In the genomic region with DNA sequence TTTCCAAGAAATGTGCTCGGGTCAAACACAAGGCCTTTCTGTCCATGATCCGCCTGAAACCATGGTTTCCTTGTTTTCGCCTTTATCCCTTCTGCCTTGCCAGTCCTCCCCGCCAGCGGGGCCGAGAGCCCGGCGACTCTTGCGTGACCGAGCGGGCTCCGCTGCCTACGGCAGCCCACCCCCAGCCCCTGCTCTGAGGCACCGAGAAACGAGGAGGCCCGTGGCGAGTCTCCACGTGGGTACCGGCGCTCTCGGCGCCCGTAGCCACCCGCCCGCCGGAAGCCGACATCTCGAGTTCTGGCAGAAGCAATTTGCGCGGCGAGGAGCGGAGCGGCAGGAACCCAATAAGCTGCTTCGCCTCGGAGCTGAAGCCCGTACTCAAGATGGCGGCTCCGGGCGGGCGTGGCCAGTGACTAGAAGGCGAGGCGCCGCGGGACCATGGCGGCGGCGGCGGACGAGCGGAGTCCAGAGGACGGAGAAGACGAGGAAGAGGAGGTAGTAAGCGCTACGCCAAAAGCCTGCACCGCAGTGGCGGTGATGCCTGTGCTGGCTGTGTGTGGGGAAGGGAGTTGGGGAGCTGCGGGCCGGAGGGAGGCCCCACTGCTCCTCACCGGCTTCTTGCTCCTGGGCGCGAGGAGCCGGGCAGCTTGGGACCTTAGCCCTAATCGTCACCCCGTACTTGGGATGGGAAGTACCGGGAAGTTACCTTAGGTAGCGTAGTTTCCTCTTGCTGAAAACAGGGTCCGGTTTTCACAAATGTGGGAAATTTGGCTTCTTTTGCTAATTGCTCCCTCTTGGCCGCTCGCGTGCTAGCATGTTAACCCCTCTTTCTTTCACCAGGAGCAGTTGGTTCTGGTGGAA, we compare ENCODE assay signal across 1 cellular context.
TF ChIP-seq lines count a peak whose summit lies in the region.

A gene with protein sequence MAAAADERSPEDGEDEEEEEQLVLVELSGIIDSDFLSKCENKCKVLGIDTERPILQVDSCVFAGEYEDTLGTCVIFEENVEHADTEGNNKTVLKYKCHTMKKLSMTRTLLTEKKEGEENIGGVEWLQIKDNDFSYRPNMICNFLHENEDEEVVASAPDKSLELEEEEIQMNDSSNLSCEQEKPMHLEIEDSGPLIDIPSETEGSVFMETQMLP (plus strand): TSS at position 375 of the 861 bp plus-strand sequence. CDS start 64 bp downstream, at position 439.

TF ChIP-seq in HepG2, 621 proteins besides CTCF, POLR2A, EP300 and RAD21 (continued from another document and continues in another):
- TF ChIP-seq, protein P1, sequence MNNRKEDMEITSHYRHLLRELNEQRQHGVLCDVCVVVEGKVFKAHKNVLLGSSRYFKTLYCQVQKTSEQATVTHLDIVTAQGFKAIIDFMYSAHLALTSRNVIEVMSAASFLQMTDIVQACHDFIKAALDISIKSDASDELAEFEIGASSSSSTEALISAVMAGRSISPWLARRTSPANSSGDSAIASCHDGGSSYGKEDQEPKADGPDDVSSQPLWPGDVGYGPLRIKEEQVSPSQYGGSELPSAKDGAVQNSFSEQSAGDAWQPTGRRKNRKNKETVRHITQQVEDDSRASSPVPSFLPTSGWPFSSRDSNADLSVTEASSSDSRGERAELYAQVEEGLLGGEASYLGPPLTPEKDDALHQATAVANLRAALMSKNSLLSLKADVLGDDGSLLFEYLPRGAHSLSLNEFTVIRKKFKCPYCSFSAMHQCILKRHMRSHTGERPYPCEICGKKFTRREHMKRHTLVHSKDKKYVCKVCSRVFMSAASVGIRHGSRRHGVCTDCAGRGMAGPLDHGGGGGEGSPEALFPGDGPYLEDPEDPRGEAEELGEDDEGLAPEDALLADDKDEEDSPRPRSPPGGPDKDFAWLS (CRISPR knock-in tag; IDR thresholded peaks at IDR 0.05; ENCODE audit: borderline replicate concordance) = no peak
- TF ChIP-seq ZSCAN12 (CRISPR knock-in tag; IDR thresholded peaks at IDR 0.05) = no peak
- TF ChIP-seq TCF12 (IDR thresholded peaks at IDR 0.05) = no peak
- 0 out of 2 replicates have a peak, but pooled peaks have one; percentile 49 for TF ChIP-seq TCF12 (CRISPR knock-in tag; IDR thresholded peaks at IDR 0.05)
- TF ChIP-seq IKZF4 (CRISPR knock-in tag; IDR thresholded peaks at IDR 0.05; ENCODE audit: borderline replicate concordance, low read depth, not compliant biosample characterization) = peak; percentile 46
- peak; percentile 69; the same call in 1 of the 2 replicates for TF ChIP-seq ZNF232 (CRISPR knock-in tag; IDR thresholded peaks at IDR 0.05; ENCODE audit: borderline replicate concordance)
- no peak for TF ChIP-seq SP2 (CRISPR knock-in tag; IDR thresholded peaks at IDR 0.05)
- TF ChIP-seq, protein P2, sequence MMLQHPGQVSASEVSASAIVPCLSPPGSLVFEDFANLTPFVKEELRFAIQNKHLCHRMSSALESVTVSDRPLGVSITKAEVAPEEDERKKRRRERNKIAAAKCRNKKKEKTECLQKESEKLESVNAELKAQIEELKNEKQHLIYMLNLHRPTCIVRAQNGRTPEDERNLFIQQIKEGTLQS (CRISPR knock-in tag; IDR thresholded peaks at IDR 0.05) = 0 out of 2 replicates have a peak, but pooled peaks have one; percentile 35
- peak; percentile 87 for TF ChIP-seq ZNF329 (CRISPR knock-in tag; IDR thresholded peaks at IDR 0.05; ENCODE audit: low read depth)
- TF ChIP-seq ZNF660 (CRISPR knock-in tag; IDR thresholded peaks at IDR 0.05; ENCODE audit: borderline replicate concordance, low read depth) = no peak
- TF ChIP-seq MED1 (CRISPR knock-in tag; IDR thresholded peaks at IDR 0.05) = peak; percentile 85
- peak; percentile 99 for TF ChIP-seq ARID2 (CRISPR knock-in tag; IDR thresholded peaks at IDR 0.05; ENCODE audit: borderline replicate concordance)
- no peak for TF ChIP-seq TBL1XR1 (IDR thresholded peaks at IDR 0.05; ENCODE audit: borderline replicate concordance, low read length, partially characterized antibody)
- peak; percentile 20; the same call in 1 of the 2 replicates for TF ChIP-seq ZNF777 (CRISPR knock-in tag; IDR thresholded peaks at IDR 0.05)
- TF ChIP-seq DNMT1 (CRISPR knock-in tag; IDR thresholded peaks at IDR 0.05) = 0 out of 2 replicates have a peak, but pooled peaks have one; percentile 43
- no peak for TF ChIP-seq ZNF17 (CRISPR knock-in tag; IDR thresholded peaks at IDR 0.05)
- TF ChIP-seq, protein P3, sequence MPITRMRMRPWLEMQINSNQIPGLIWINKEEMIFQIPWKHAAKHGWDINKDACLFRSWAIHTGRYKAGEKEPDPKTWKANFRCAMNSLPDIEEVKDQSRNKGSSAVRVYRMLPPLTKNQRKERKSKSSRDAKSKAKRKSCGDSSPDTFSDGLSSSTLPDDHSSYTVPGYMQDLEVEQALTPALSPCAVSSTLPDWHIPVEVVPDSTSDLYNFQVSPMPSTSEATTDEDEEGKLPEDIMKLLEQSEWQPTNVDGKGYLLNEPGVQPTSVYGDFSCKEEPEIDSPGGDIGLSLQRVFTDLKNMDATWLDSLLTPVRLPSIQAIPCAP (CRISPR knock-in tag; IDR thresholded peaks at IDR 0.05; ENCODE audit: low read depth) = no peak
- TF ChIP-seq, protein P4, sequence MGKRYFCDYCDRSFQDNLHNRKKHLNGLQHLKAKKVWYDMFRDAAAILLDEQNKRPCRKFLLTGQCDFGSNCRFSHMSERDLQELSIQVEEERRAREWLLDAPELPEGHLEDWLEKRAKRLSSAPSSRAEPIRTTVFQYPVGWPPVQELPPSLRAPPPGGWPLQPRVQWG (CRISPR knock-in tag; IDR thresholded peaks at IDR 0.05; ENCODE audit: borderline replicate concordance, low read depth) = no peak
- no peak for TF ChIP-seq RFX5 (IDR thresholded peaks at IDR 0.05; ENCODE audit: low read depth, low read length)
- TF ChIP-seq, protein P5, sequence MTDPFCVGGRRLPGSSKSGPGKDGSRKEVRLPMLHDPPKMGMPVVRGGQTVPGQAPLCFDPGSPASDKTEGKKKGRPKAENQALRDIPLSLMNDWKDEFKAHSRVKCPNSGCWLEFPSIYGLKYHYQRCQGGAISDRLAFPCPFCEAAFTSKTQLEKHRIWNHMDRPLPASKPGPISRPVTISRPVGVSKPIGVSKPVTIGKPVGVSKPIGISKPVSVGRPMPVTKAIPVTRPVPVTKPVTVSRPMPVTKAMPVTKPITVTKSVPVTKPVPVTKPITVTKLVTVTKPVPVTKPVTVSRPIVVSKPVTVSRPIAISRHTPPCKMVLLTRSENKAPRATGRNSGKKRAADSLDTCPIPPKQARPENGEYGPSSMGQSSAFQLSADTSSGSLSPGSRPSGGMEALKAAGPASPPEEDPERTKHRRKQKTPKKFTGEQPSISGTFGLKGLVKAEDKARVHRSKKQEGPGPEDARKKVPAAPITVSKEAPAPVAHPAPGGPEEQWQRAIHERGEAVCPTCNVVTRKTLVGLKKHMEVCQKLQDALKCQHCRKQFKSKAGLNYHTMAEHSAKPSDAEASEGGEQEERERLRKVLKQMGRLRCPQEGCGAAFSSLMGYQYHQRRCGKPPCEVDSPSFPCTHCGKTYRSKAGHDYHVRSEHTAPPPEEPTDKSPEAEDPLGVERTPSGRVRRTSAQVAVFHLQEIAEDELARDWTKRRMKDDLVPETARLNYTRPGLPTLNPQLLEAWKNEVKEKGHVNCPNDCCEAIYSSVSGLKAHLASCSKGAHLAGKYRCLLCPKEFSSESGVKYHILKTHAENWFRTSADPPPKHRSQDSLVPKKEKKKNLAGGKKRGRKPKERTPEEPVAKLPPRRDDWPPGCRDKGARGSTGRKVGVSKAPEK (CRISPR knock-in tag; IDR thresholded peaks at IDR 0.05; ENCODE audit: borderline replicate concordance) = peak; percentile 68; the same call in 1 of the 2 replicates
- TF ChIP-seq SP5 (CRISPR knock-in tag; IDR thresholded peaks at IDR 0.05; ENCODE audit: borderline replicate concordance, low read depth) = peak; percentile 47; the same call in 1 of the 2 replicates
- TF ChIP-seq GTF2F1 (IDR thresholded peaks at IDR 0.05; ENCODE audit: low read length) = no peak
- no peak for TF ChIP-seq FIP1L1 (IDR thresholded peaks at IDR 0.05; ENCODE audit: borderline replicate concordance, insufficient read depth, low read depth, low read length)
- no peak for TF ChIP-seq RFX1 (IDR thresholded peaks at IDR 0.05)
- TF ChIP-seq, protein P6, sequence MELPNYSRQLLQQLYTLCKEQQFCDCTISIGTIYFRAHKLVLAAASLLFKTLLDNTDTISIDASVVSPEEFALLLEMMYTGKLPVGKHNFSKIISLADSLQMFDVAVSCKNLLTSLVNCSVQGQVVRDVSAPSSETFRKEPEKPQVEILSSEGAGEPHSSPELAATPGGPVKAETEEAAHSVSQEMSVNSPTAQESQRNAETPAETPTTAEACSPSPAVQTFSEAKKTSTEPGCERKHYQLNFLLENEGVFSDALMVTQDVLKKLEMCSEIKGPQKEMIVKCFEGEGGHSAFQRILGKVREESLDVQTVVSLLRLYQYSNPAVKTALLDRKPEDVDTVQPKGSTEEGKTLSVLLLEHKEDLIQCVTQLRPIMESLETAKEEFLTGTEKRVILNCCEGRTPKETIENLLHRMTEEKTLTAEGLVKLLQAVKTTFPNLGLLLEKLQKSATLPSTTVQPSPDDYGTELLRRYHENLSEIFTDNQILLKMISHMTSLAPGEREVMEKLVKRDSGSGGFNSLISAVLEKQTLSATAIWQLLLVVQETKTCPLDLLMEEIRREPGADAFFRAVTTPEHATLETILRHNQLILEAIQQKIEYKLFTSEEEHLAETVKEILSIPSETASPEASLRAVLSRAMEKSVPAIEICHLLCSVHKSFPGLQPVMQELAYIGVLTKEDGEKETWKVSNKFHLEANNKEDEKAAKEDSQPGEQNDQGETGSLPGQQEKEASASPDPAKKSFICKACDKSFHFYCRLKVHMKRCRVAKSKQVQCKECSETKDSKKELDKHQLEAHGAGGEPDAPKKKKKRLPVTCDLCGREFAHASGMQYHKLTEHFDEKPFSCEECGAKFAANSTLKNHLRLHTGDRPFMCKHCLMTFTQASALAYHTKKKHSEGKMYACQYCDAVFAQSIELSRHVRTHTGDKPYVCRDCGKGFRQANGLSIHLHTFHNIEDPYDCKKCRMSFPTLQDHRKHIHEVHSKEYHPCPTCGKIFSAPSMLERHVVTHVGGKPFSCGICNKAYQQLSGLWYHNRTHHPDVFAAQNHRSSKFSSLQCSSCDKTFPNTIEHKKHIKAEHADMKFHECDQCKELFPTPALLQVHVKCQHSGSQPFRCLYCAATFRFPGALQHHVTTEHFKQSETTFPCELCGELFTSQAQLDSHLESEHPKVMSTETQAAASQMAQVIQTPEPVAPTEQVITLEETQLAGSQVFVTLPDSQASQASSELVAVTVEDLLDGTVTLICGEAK (IDR thresholded peaks at IDR 0.05) = no peak
- TF ChIP-seq, protein P6 (CRISPR knock-in tag; IDR thresholded peaks at IDR 0.05) = peak; percentile 83
- peak; percentile 67 for TF ChIP-seq XRCC5 (optimal IDR thresholded peaks at IDR 0.05; ENCODE audit: low read length)
- TF ChIP-seq ZNF572 (CRISPR knock-in tag; IDR thresholded peaks at IDR 0.05) = no peak
- no peak for TF ChIP-seq SP140L (CRISPR knock-in tag; IDR thresholded peaks at IDR 0.05; ENCODE audit: borderline replicate concordance)
- TF ChIP-seq SOX6 (IDR thresholded peaks at IDR 0.05) = no peak
- peak; percentile 85 for TF ChIP-seq SOX6 (CRISPR knock-in tag; IDR thresholded peaks at IDR 0.05)
- peak; percentile 64; the same call in 1 of the 2 replicates for TF ChIP-seq PHF21A (CRISPR knock-in tag; IDR thresholded peaks at IDR 0.05)
- TF ChIP-seq HMG20A (CRISPR knock-in tag; IDR thresholded peaks at IDR 0.05; ENCODE audit: borderline replicate concordance) = peak; percentile 66; the same call in 1 of the 2 replicates
- TF ChIP-seq, protein P7, sequence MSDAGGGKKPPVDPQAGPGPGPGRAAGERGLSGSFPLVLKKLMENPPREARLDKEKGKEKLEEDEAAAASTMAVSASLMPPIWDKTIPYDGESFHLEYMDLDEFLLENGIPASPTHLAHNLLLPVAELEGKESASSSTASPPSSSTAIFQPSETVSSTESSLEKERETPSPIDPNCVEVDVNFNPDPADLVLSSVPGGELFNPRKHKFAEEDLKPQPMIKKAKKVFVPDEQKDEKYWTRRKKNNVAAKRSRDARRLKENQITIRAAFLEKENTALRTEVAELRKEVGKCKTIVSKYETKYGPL (CRISPR knock-in tag; IDR thresholded peaks at IDR 0.05) = 0 out of 2 replicates have a peak, but pooled peaks have one; percentile 46
- TF ChIP-seq ZKSCAN5 (CRISPR knock-in tag; IDR thresholded peaks at IDR 0.05) = no peak
- TF ChIP-seq, protein P8, sequence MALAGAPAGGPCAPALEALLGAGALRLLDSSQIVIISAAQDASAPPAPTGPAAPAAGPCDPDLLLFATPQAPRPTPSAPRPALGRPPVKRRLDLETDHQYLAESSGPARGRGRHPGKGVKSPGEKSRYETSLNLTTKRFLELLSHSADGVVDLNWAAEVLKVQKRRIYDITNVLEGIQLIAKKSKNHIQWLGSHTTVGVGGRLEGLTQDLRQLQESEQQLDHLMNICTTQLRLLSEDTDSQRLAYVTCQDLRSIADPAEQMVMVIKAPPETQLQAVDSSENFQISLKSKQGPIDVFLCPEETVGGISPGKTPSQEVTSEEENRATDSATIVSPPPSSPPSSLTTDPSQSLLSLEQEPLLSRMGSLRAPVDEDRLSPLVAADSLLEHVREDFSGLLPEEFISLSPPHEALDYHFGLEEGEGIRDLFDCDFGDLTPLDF (CRISPR knock-in tag; IDR thresholded peaks at IDR 0.05) = peak; percentile 75; the same call in 1 of the 2 replicates
